ENCODE assay signal across 1 cellular context in genomic region chr14:67710209-67710608, GRCh38.
TF ChIP-seq lines count a peak whose summit lies in the region.

No MANE protein-coding gene starts in this region.

TF ChIP-seq in HepG2, 621 proteins besides CTCF, POLR2A, EP300 and RAD21:
- no peak for TF ChIP-seq ZSCAN30 (CRISPR knock-in tag; IDR thresholded peaks at IDR 0.05)
- TF ChIP-seq ZNF280D (CRISPR knock-in tag; IDR thresholded peaks at IDR 0.05): peak; percentile 86; the same call in 1 of the 2 replicates
- peak; percentile 92; the same call in 1 of the 2 replicates for TF ChIP-seq ZNF724P (CRISPR knock-in tag; IDR thresholded peaks at IDR 0.05; ENCODE audit: borderline replicate concordance)
- no peak for TF ChIP-seq ELF3 (CRISPR knock-in tag; IDR thresholded peaks at IDR 0.05)
- no peak for TF ChIP-seq ZBTB49 (CRISPR knock-in tag; IDR thresholded peaks at IDR 0.05; ENCODE audit: borderline replicate concordance)
- TF ChIP-seq MYNN (CRISPR knock-in tag; IDR thresholded peaks at IDR 0.05; ENCODE audit: low read depth): no peak
- TF ChIP-seq ZFP36 (IDR thresholded peaks at IDR 0.05; ENCODE audit: borderline replicate concordance, low read depth, low read length, partially characterized antibody): peak; percentile 84
TF ChIP-seq in HepG2: peak in this region for 3.
